ENCODE assay signal across 7 cellular contexts in genomic region chr7:5047127-5047526, GRCh38. TPM values are rescaled to one million over a fixed set of nuclear protein-coding genes. Genes with fewer than 3 reads are reported as not detected.
DNase-seq lines count a peak whose midpoint lies in the region; ATAC-seq, FAIRE-seq and TF ChIP-seq lines count a peak whose summit lies in the region.
"Not testable (repeated sequence)": the region's sequence is repeated elsewhere in the genome, so short reads cannot be mapped to it uniquely, and the experiment has no call there.

No MANE protein-coding gene starts in this region.

- H3K4me3 Mint-ChIP-seq in Calu3 (ENCODE audit: low read depth, unreplicated experiment) (peak overlapping the region; percentile 99), activated B cell treated with CpG ODN at 0.5 μM for 24 hours (peak overlapping the region; percentile 92)
- peak overlapping the region; percentile 88 for H3K4me3 Mint-ChIP-seq in activated naive CD4-positive, alpha-beta T cell treated with anti-CD3 and anti-CD28 coated beads for 36 hours
- H3K4me3 Mint-ChIP-seq in dendritic cell treated with granulocyte-macrophage colony-stimulating factor and Interleukin-4, amounts not matched to agents 40 ng/mL and 50 ng/mL, for 4 days: peak overlapping the region; percentile 9

- not testable (repeated sequence) for H3K9ac ChIP-seq in HepG2 (ENCODE audit: insufficient read depth, low read depth, low read length)

- in situ Hi-C loops in HepG2 (cut with HindIII; ENCODE audit: extremely low pct_ligation_motif_present, low pct_unique_long_range_greater_than_20kb): not testable (repeated sequence)

- not testable (repeated sequence) for H4K20me1 ChIP-seq in HepG2 (ENCODE audit: insufficient read depth, low read length)

- 76% methylated on average over 2 of the region's 2 CpGs for WGBS in HepG2 (ENCODE audit: low lambda C conversion rate)

- intact Hi-C loops in Calu3 (cut with micrococcal nuclease; ENCODE audit: unreplicated experiment); activated B cell treated with CpG ODN at 0.5 μM for 24 hours (cut with micrococcal nuclease); dendritic cell treated with granulocyte-macrophage colony-stimulating factor and Interleukin-4, amounts not matched to agents 40 ng/mL and 50 ng/mL, for 4 days (cut with micrococcal nuclease); HepG2 (cut with micrococcal nuclease; ENCODE audit: unreplicated experiment): not testable (repeated sequence)
- intact Hi-C loops in activated naive CD4-positive, alpha-beta T cell treated with anti-CD3 and anti-CD28 coated beads for 36 hours (cut with micrococcal nuclease): loop anchor here (5.0 kb wide), 2 partner anchors 75 to 365 kb away; partner anchors contain the start of gene FOXK1

- not testable (repeated sequence) for H3K27ac Mint-ChIP-seq in Calu3 (ENCODE audit: unreplicated experiment); activated B cell treated with CpG ODN at 0.5 μM for 24 hours; activated naive CD4-positive, alpha-beta T cell treated with anti-CD3 and anti-CD28 coated beads for 36 hours; dendritic cell treated with granulocyte-macrophage colony-stimulating factor and Interleukin-4, amounts not matched to agents 40 ng/mL and 50 ng/mL, for 4 days

- not testable (repeated sequence) for DNase-seq in Calu3; MG63; activated B cell treated with CpG ODN at 0.5 μM for 24 hours; activated naive CD4-positive, alpha-beta T cell treated with anti-CD3 and anti-CD28 coated beads for 36 hours; HepG2 (ENCODE audit: low spot score)

- H3K27ac ChIP-seq in HepG2 (ENCODE audit: extremely low read length, insufficient read depth, low read length): not testable (repeated sequence)

- not testable (repeated sequence) for H3K27me3 ChIP-seq in MG63; HepG2 (ENCODE audit: control insufficient read depth in 1 of 2, insufficient read depth in 2 of 2, low read length in 2 of 2); neuron (ENCODE audit: insufficient read depth, low read length)

- H3K9me3 Mint-ChIP-seq in Calu3 (ENCODE audit: low read depth, unreplicated experiment); activated B cell treated with CpG ODN at 0.5 μM for 24 hours; activated naive CD4-positive, alpha-beta T cell treated with anti-CD3 and anti-CD28 coated beads for 36 hours; dendritic cell treated with granulocyte-macrophage colony-stimulating factor and Interleukin-4, amounts not matched to agents 40 ng/mL and 50 ng/mL, for 4 days: not testable (repeated sequence)

- POLR2A ChIA-PET in activated B cell treated with CpG ODN at 0.5 μM for 24 hours (lab: Charles Lee): interaction anchor here (0.6 kb wide), 1 partner anchor 1922 kb away, joined by 3 read pairs; no protein-coding TSS in a partner anchor
- POLR2A ChIA-PET in HepG2 (lab: Yijun Ruan, JAX): not testable (repeated sequence)

- H3K36me3 Mint-ChIP-seq in Calu3 (ENCODE audit: insufficient read depth, unreplicated experiment) (peaks cover 59% of the 10 kb centered on the region), activated B cell treated with CpG ODN at 0.5 μM for 24 hours (ENCODE audit: low read depth) (peaks cover 42% of the 10 kb centered on the region)
- peaks cover 38% of the 10 kb centered on the region for H3K36me3 Mint-ChIP-seq in activated naive CD4-positive, alpha-beta T cell treated with anti-CD3 and anti-CD28 coated beads for 36 hours (ENCODE audit: low read depth)
- peaks cover 66% of the 10 kb centered on the region for H3K36me3 Mint-ChIP-seq in dendritic cell treated with granulocyte-macrophage colony-stimulating factor and Interleukin-4, amounts not matched to agents 40 ng/mL and 50 ng/mL, for 4 days (ENCODE audit: low read depth)

- H3K79me2 ChIP-seq in HepG2 (ENCODE audit: insufficient read depth, low read length): peaks cover 23% of the 10 kb centered on the region

- peak overlapping the region; percentile 86; the same call in 1 of the 2 replicates for H3K4me3 ChIP-seq in MG63
- not testable (repeated sequence) for H3K4me3 ChIP-seq in HepG2 (replicated peaks in 1 of 3; ENCODE audit: insufficient read depth in 1 of 3, low read depth in 2 of 3, low read length in 3 of 3)
- H3K4me3 ChIP-seq in neuron (ENCODE audit: low read length): peak overlapping the region; percentile 24

- CTCF ChIA-PET in Calu3 (lab: Charles Lee); activated B cell treated with CpG ODN at 0.5 μM for 24 hours (lab: Charles Lee); activated naive CD4-positive, alpha-beta T cell treated with anti-CD3 and anti-CD28 coated beads for 36 hours (lab: Charles Lee); HepG2 (lab: Yijun Ruan, JAX; ENCODE audit: low intra/inter-chr PET ratio, low total read pairs): not testable (repeated sequence)

- TF ChIP-seq POLR2A in HepG2 (IDR thresholded peaks at IDR 0.05; ENCODE audit: insufficient read depth in 1 of 2, low read depth in 2 of 2, low read length in 2 of 2): not testable (repeated sequence)

- H3K9me3 ChIP-seq in MG63 (peaks cover 13% of the 10 kb centered on the region), HepG2 (ENCODE audit: low read length) (peaks cover 16% of the 10 kb centered on the region)
- H3K9me3 ChIP-seq in neuron (ENCODE audit: low read length): not testable (repeated sequence)

- not testable (repeated sequence) for TF ChIP-seq CTCF in Calu3 (IDR thresholded peaks at IDR 0.05; ENCODE audit: unreplicated experiment); activated B cell treated with CpG ODN at 0.5 μM for 24 hours (IDR thresholded peaks at IDR 0.05); HepG2 (CRISPR knock-in tag; IDR thresholded peaks at IDR 0.05)

- H3K36me3 ChIP-seq in MG63: peaks cover 35% of the 10 kb centered on the region
- H3K36me3 ChIP-seq in HepG2 (replicated peaks in 1 of 2; ENCODE audit: control insufficient read depth in 1 of 2, insufficient read depth in 2 of 2, low read length in 2 of 2): peaks cover 2 to 17% of the 10 kb centered on the region in 2 experiments; a peak in 3 of 5 replicates
- peaks cover 26% of the 10 kb centered on the region for H3K36me3 ChIP-seq in neuron (ENCODE audit: insufficient read depth, low read length)

- not testable (repeated sequence) for H3K4me1 Mint-ChIP-seq in Calu3 (ENCODE audit: low read depth, unreplicated experiment)
- peaks cover 21% of the 10 kb centered on the region for H3K4me1 Mint-ChIP-seq in activated B cell treated with CpG ODN at 0.5 μM for 24 hours
- H3K4me1 Mint-ChIP-seq in activated naive CD4-positive, alpha-beta T cell treated with anti-CD3 and anti-CD28 coated beads for 36 hours (ENCODE audit: low read depth): peaks cover 31% of the 10 kb centered on the region
- H3K4me1 Mint-ChIP-seq in dendritic cell treated with granulocyte-macrophage colony-stimulating factor and Interleukin-4, amounts not matched to agents 40 ng/mL and 50 ng/mL, for 4 days (ENCODE audit: low read depth): peaks cover 27% of the 10 kb centered on the region

- not testable (repeated sequence) for ATAC-seq in activated B cell treated with CpG ODN at 0.5 μM for 24 hours (ENCODE audit: low read depth); HepG2

- TSS peak; percentile 24 for BruUV-seq in Calu3 (replicated peaks; lab: Mats Ljungman, UMichigan)
- BruUV-seq in HepG2 (replicated peaks; lab: Mats Ljungman, UMichigan): not testable (repeated sequence)

- H2AFZ ChIP-seq in HepG2 (ENCODE audit: low read length); neuron (ENCODE audit: low read depth, low read length): not testable (repeated sequence)

- not testable (repeated sequence) for TF ChIP-seq RAD21 in HepG2 (CRISPR knock-in tag; IDR thresholded peaks at IDR 0.05)

- peaks cover 10% of the 10 kb centered on the region for H3K4me1 ChIP-seq in HepG2 (ENCODE audit: insufficient read depth, low read length)
- H3K4me1 ChIP-seq in neuron (ENCODE audit: insufficient read depth, low read length): not testable (repeated sequence)

- FAIRE-seq in HepG2 (lab: Jason Lieb, UNC): not testable (repeated sequence)

- not testable (repeated sequence) for H3K27me3 Mint-ChIP-seq in Calu3 (ENCODE audit: unreplicated experiment); activated B cell treated with CpG ODN at 0.5 μM for 24 hours; activated naive CD4-positive, alpha-beta T cell treated with anti-CD3 and anti-CD28 coated beads for 36 hours (ENCODE audit: low read depth)
- peaks cover 10% of the 10 kb centered on the region for H3K27me3 Mint-ChIP-seq in dendritic cell treated with granulocyte-macrophage colony-stimulating factor and Interleukin-4, amounts not matched to agents 40 ng/mL and 50 ng/mL, for 4 days

- not testable (repeated sequence) for TF ChIP-seq EP300 in HepG2 (IDR thresholded peaks at IDR 0.05; ENCODE audit: low read depth in 2 of 2, low read length in 2 of 2); HepG2 (CRISPR knock-in tag; IDR thresholded peaks at IDR 0.05; ENCODE audit: borderline replicate concordance)

- H3K4me2 ChIP-seq in HepG2 (ENCODE audit: low read depth, low read length): peak overlapping the region; percentile 60; the same call in 1 of the 2 replicates

RNA-seq across cellular contexts. Expression of gene RBAK, which starts 1.5 kb away (rescaled TPM):
- total RNA-seq in Calu3 (2022) (14.8 and 15.7 TPM in 2 replicates), activated B cell treated with CpG ODN at 0.5 μM for 24 hours (16.3 and 20.2 TPM in 2 replicates), HepG2 (2016; rRNA removed; fragmentation: Illumina TruSeq; extraction: Trizol) (11.8 and 14.9 TPM in 2 replicates)
- total RNA-seq in MG63 (2014; rRNA removed; shearing (Covaris generic); ENCODE audit: low replicate concordance): 1.3 and 3.0 TPM in 2 replicates
- total RNA-seq in activated naive CD4-positive, alpha-beta T cell treated with anti-CD3 and anti-CD28 coated beads for 36 hours: 1 to 10 TPM; 5.6 to 6.5 TPM
- 0.79 and 0.81 TPM in 2 replicates for total RNA-seq in HepG2 (2016; cell fraction: cytosol; rRNA removed; fragmentation: Illumina TruSeq; extraction: Trizol; ENCODE audit: low read depth)
- 11.7 and 14.1 TPM in 2 replicates for total RNA-seq in HepG2 (2016; cell fraction: insoluble cytoplasmic fraction; rRNA removed; fragmentation: Illumina TruSeq; extraction: Trizol)
- total RNA-seq in HepG2 (2016; cell fraction: membrane; rRNA removed; fragmentation: Illumina TruSeq; extraction: Trizol): 4.4 and 5.2 TPM in 2 replicates
- total RNA-seq in HepG2 (2016; cell fraction: nucleus; rRNA removed; fragmentation: Illumina TruSeq; extraction: Trizol): 18.8 and 20.9 TPM in 2 replicates
- polyA plus RNA-seq in HepG2 (2011; rRNA removed): 4.2 and 4.4 TPM in 2 replicates
- 1.2 and 1.9 TPM in 2 replicates for polyA plus RNA-seq in HepG2 (2011; cell fraction: cytosol; rRNA removed)
- 5.2 and 6.8 TPM in 2 replicates for polyA plus RNA-seq in HepG2 (2011; cell fraction: nucleus; rRNA removed)
- polyA plus RNA-seq in HepG2 (2012): 6.3 and 7.2 TPM in 2 replicates
- polyA plus RNA-seq in HepG2 (2016; cell fraction: cytosol; fragmentation: Illumina TruSeq; extraction: Trizol; ENCODE audit: low read depth): 0.31 and 0.35 TPM in 2 replicates
- 8.7 and 9.4 TPM in 2 replicates for polyA plus RNA-seq in HepG2 (2016; cell fraction: insoluble cytoplasmic fraction; fragmentation: Illumina TruSeq; extraction: Trizol; ENCODE audit: low read depth)
- 1.3 and 1.4 TPM in 2 replicates for polyA plus RNA-seq in HepG2 (2016; cell fraction: membrane; fragmentation: Illumina TruSeq; extraction: Trizol; ENCODE audit: low read depth)
- polyA plus RNA-seq in HepG2 (2016; cell fraction: nucleus; fragmentation: Illumina TruSeq; extraction: Trizol; ENCODE audit: insufficient read depth, low read depth): 26.4 and 26.9 TPM in 2 replicates
- 1.5 and 4.0 TPM in 2 replicates for polyA minus RNA-seq in HepG2 (2011; rRNA and poly(A)+ RNA removed; ENCODE audit: low replicate concordance)
- 5.8 and 7.4 TPM in 2 replicates for polyA minus RNA-seq in HepG2 (2011; cell fraction: cytosol; rRNA and poly(A)+ RNA removed)
- polyA minus RNA-seq in HepG2 (2011; cell fraction: nucleus; rRNA and poly(A)+ RNA removed): 26.0 and 26.4 TPM in 2 replicates

Comparison
In these comparisons a context has a peak if more than half of its experiments do, and no peak if none do; other contexts are left out.
1. H3K4me3 Mint-ChIP-seq: peak in every context shown above with its lines; median percentile 99 in Calu3; 92 in activated B cell treated with CpG ODN at 0.5 μM for 24 hours; 88 in activated naive CD4-positive, alpha-beta T cell treated with anti-CD3 and anti-CD28 coated beads for 36 hours; 9 in dendritic cell treated with granulocyte-macrophage colony-stimulating factor and Interleukin-4, amounts not matched to agents 40 ng/mL and 50 ng/mL, for 4 days.